Comparison of ENCODE assay signal across 8 cellular contexts in the genomic region with DNA sequence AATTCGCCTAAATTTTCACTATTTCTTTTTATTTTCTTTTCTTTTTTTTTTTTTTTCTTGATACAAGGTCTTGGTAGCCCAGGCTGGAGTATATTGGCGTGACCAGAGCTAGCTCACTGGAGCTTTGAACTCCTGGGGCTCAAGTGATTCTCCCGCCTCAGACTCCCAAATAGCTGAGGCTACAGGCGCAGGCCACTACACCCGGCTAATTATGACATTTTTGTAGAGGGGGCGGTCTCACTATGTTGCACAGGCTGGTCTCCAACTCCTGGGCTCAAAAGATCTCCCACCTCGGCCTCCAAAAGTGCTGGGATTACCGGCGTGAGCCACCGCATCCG. TPM values are rescaled to one million over a fixed set of nuclear protein-coding genes. Genes with fewer than 3 reads are reported as not detected.
DNase-seq lines count a peak whose midpoint lies in the region; ATAC-seq, FAIRE-seq and TF ChIP-seq lines count a peak whose summit lies in the region.

No MANE protein-coding gene starts in this region.

- peak overlapping the region; percentile 77 for H3K4me2 ChIP-seq in A549

- H3K4me3 ChIP-seq in A549, result peak overlapping the region; percentile 65
- peak overlapping the region; percentile 73 for H3K4me3 ChIP-seq in brain microvascular endothelial cell (ENCODE audit: low read depth, low read length)

- DNase-seq in A549 (ENCODE audit: low read depth in 1 of 2, low spot score in 1 of 2), result no peak
- DNase-seq in brain microvascular endothelial cell, result no peak
- DNase-seq in mesothelial cell of epicardium (ENCODE audit: low spot score in 2 of 2, unreplicated experiment in 2 of 2), result no peak
- no peak for DNase-seq in kidney tubule cell (ENCODE audit: low spot score)
- DNase-seq in stimulated activated CD4-positive, alpha-beta T cell treated with anti-CD3 and anti-CD28 coated beads, Interleukin-2, amount 100 ng/mL, for 48 hours, result no peak
- DNase-seq in NCI-H1436 (lab: John Stamatoyannopoulos, UW), result no peak

- no peak for TF ChIP-seq RAD21 in A549 (conservative IDR thresholded peaks at IDR 0.05 in 1 of 2, IDR thresholded peaks at IDR 0.05 in 1 of 2)

- peaks cover 10% of the 10 kb centered on the region; the same call in 2 of the 3 replicates for H3K4me1 ChIP-seq in A549

- peak overlapping the region; percentile 86 for H3K4me3 Mint-ChIP-seq in mesothelial cell of epicardium

- peaks cover 4% of the 10 kb centered on the region for H3K4me1 Mint-ChIP-seq in mesothelial cell of epicardium

- TF ChIP-seq POLR2A in A549 (IDR thresholded peaks at IDR 0.05; ENCODE audit: low read length), result no peak

- FAIRE-seq in A549 (lab: Jason Lieb, UNC), result no peak

- no peaks in the 10 kb centered on the region for H3K36me3 ChIP-seq in brain microvascular endothelial cell (replicated peaks)

- ATAC-seq in A549 (peak in 1 of 2 experiments; percentile 25; a peak in 3 of 6 replicates), HG03159 (IDR thresholded peaks at IDR 0.05; ENCODE audit: unreplicated experiment) (peak; percentile 16), HG02973 (IDR thresholded peaks at IDR 0.05; ENCODE audit: unreplicated experiment) (no peak)

- no peaks in the 10 kb centered on the region for H3K9me3 Mint-ChIP-seq in mesothelial cell of epicardium

- H3K27me3 ChIP-seq in brain microvascular endothelial cell (replicated peaks), result no peaks in the 10 kb centered on the region

- CTCF ChIA-PET in A549 (lab: Yijun Ruan, JAX), result interaction anchor here (0.7 to 4.9 kb wide), 9 partner anchors 10 to 833 kb away, joined by 3 to 73 read pairs (median 4); a partner anchor contains a TSS

- no peaks in the 10 kb centered on the region for H3K9me3 ChIP-seq in A549

- TF ChIP-seq EP300 in A549 (IDR thresholded peaks at IDR 0.05), result no peak

- WGBS in A549 (ENCODE audit: missing lambda C conversion rate), result 73% methylated on average over 11 of the region's 11 CpGs

- TF ChIP-seq CTCF in A549 (IDR thresholded peaks at IDR 0.05), result no peak
- TF ChIP-seq CTCF in brain microvascular endothelial cell (IDR thresholded peaks at IDR 0.05; ENCODE audit: low read depth, low read length, missing control alignments), result no peak
- no peak for TF ChIP-seq CTCF in mesothelial cell of epicardium (IDR thresholded peaks at IDR 0.05; ENCODE audit: unreplicated experiment)

- POLR2A ChIA-PET in A549 (lab: Yijun Ruan, JAX), result interaction anchor here (0.6 to 1.9 kb wide), 13 partner anchors 8 to 650 kb away, joined by 3 to 21 read pairs (median 4); a partner anchor contains a TSS

- H3K27me3 Mint-ChIP-seq in mesothelial cell of epicardium (ENCODE audit: low read depth), result no peaks in the 10 kb centered on the region

- H3K27ac ChIP-seq in A549 (peak overlapping the region; percentile 87 to 93), brain microvascular endothelial cell (no peak overlapping the region)

- no peaks in the 10 kb centered on the region for H3K36me3 Mint-ChIP-seq in mesothelial cell of epicardium

- peak overlapping the region; percentile 94 for H3K27ac Mint-ChIP-seq in mesothelial cell of epicardium

- in situ Hi-C loops in brain microvascular endothelial cell (cut with HindIII; ENCODE audit: low pct_ligation_motif_present, low sequenced_read_pairs), result no loop called here

TF ChIP-seq in A549, 52 proteins besides CTCF, POLR2A, EP300 and RAD21:
- TF ChIP-seq BHLHE40 (IDR thresholded peaks at IDR 0.05; ENCODE audit: low read depth, low read length), result no peak
- TF ChIP-seq NPAS2 (CRISPR knock-in tag; IDR thresholded peaks at IDR 0.05; ENCODE audit: borderline replicate concordance), result no peak
- TF ChIP-seq, protein P1, sequence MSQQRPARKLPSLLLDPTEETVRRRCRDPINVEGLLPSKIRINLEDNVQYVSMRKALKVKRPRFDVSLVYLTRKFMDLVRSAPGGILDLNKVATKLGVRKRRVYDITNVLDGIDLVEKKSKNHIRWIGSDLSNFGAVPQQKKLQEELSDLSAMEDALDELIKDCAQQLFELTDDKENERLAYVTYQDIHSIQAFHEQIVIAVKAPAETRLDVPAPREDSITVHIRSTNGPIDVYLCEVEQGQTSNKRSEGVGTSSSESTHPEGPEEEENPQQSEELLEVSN (IDR thresholded peaks at IDR 0.05; ENCODE audit: borderline replicate concordance, low read depth), result peak; percentile 57; the same call in 1 of the 2 replicates
- no peak for TF ChIP-seq EHMT2 (IDR thresholded peaks at IDR 0.05; ENCODE audit: low read depth)
- TF ChIP-seq FOSB (CRISPR knock-in tag; IDR thresholded peaks at IDR 0.05), result no peak

RNA-seq across cellular contexts. Expression of a gene that starts 37.3 kb away (rescaled TPM):
- polyA plus RNA-seq in A549 (2011; rRNA removed), result 264 and 278 TPM in 2 replicates
- polyA plus RNA-seq in A549 (2012; cell fraction: cytosol; rRNA removed), result 272 and 304 TPM in 2 replicates
- 99.0 and 113 TPM in 2 replicates for polyA plus RNA-seq in A549 (2012; cell fraction: nucleus; rRNA removed)
- 227 to 253 TPM (median 241 TPM) in 3 replicates for polyA plus RNA-seq in A549 (2017; fragmentation: RNase III; extraction: RNeasy Plus Mini Kit Qiagen cat#74134 plus additional on column Dnase treatment)
- 269 and 305 TPM in 2 replicates for polyA minus RNA-seq in A549 (2011; rRNA and poly(A)+ RNA removed)
- total RNA-seq in mesothelial cell of epicardium, result 153 to 164 TPM (median 155 TPM) in 3 replicates
